ENCODE assay signal across 8 cellular contexts in genomic region chr13:44921931-44922758, GRCh38.
DNase-seq lines count a peak whose midpoint lies in the region; ATAC-seq and TF ChIP-seq lines count a peak whose summit lies in the region.

No MANE protein-coding gene starts in this region.

- no peaks in the 10 kb centered on the region for H3K36me3 ChIP-seq in Caco-2 (ENCODE audit: control insufficient read depth, insufficient read depth, low read length)
- no peaks in the 10 kb centered on the region for H3K36me3 ChIP-seq in esophagus (ENCODE audit: control insufficient read depth in 2 of 2, insufficient read depth in 2 of 2, low read length in 1 of 2)
- H3K36me3 ChIP-seq in osteoblast (ENCODE audit: insufficient read depth, low read length): no peaks in the 10 kb centered on the region
- H3K36me3 ChIP-seq in naive thymus-derived CD4-positive, alpha-beta T cell (ENCODE audit: control insufficient read depth in 2 of 3, insufficient read depth in 3 of 3, low read length in 3 of 3): no peaks in the 10 kb centered on the region

- H3K79me2 ChIP-seq in osteoblast (ENCODE audit: insufficient read depth, low read length): no peaks in the 10 kb centered on the region

- WGBS in esophagus, 2 donors: 14 to 19% methylated on average over 2 of the region's 2 CpGs

- H3K9me3 Mint-ChIP-seq in Caco-2 (ENCODE audit: unreplicated experiment): no peaks in the 10 kb centered on the region
- no peaks in the 10 kb centered on the region for H3K9me3 Mint-ChIP-seq in naive thymus-derived CD4-positive, alpha-beta T cell

- DNase-seq in Caco-2 (peak; percentile 13 to 40), NCI-H446 treated with DMSO at 0.1 percent for 48 hours (lab: John Stamatoyannopoulos, UW) (peak; percentile 70), osteoblast (ENCODE audit: insufficient read length, low spot score, missing footprints) (peak; percentile 85), retina (no peak), NCI-H2227 (lab: John Stamatoyannopoulos, UW; ENCODE audit: unreplicated experiment) (no peak)
- no peak for DNase-seq in naive thymus-derived CD4-positive, alpha-beta T cell
- no peak for DNase-seq in stimulated activated naive CD8-positive, alpha-beta T cell treated with anti-CD3 and anti-CD28 coated beads, Interleukin-15, Interleukin-2, amounts not matched to agents 100 U/mL and 50 U/mL, for 24 hours

- no peaks in the 10 kb centered on the region for H4K20me1 ChIP-seq in osteoblast (ENCODE audit: insufficient read depth, low read length)

- H3K4me1 ChIP-seq in Caco-2: peaks cover 7% of the 10 kb centered on the region; the same call in 1 of the 2 replicates
- H3K4me1 ChIP-seq in esophagus (ENCODE audit: control insufficient read depth in 2 of 2, insufficient read depth in 2 of 2, low read length in 1 of 2): peaks cover 0 to 6% of the 10 kb centered on the region in 2 donors
- H3K4me1 ChIP-seq in osteoblast (ENCODE audit: insufficient read depth, low read length): peaks cover 31% of the 10 kb centered on the region
- H3K4me1 ChIP-seq in naive thymus-derived CD4-positive, alpha-beta T cell (ENCODE audit: control insufficient read depth in 2 of 2, insufficient read depth in 2 of 2, low read length in 2 of 2): peaks cover 5 to 9% of the 10 kb centered on the region in 2 donors

- peak overlapping the region; percentile 11 for H2AFZ ChIP-seq in osteoblast (ENCODE audit: low read length)

- POLR2A ChIA-PET in Caco-2 (lab: Charles Lee): no interaction called here
- POLR2A ChIA-PET in naive thymus-derived CD4-positive, alpha-beta T cell (lab: Charles Lee): interaction anchor here (0.6 kb wide), 1 partner anchor 649 kb away, joined by 3 read pairs; no protein-coding TSS in a partner anchor

- H3K27ac ChIP-seq in esophagus (ENCODE audit: low read depth in 2 of 2, low read length in 1 of 2) (peak overlapping the region; percentile 88 to 94), osteoblast (ENCODE audit: low read depth, low read length) (peak overlapping the region; percentile 83)
- no peak overlapping the region for H3K27ac ChIP-seq in naive thymus-derived CD4-positive, alpha-beta T cell (ENCODE audit: low read depth, low read length)

- H3K27me3 ChIP-seq in Caco-2 (replicated peaks; ENCODE audit: control insufficient read depth, insufficient read depth, low read length) (no peaks in the 10 kb centered on the region), esophagus (ENCODE audit: control insufficient read depth in 1 of 2, insufficient read depth in 2 of 2, low read length in 2 of 2) (no peaks in the 10 kb centered on the region), osteoblast (ENCODE audit: insufficient read depth, low read length) (peaks cover 2% of the 10 kb centered on the region)
- no peaks in the 10 kb centered on the region for H3K27me3 ChIP-seq in naive thymus-derived CD4-positive, alpha-beta T cell (ENCODE audit: control insufficient read depth in 2 of 2, insufficient read depth in 2 of 2, low read length in 2 of 2)

- H3K9me3 ChIP-seq in Caco-2 (no peaks in the 10 kb centered on the region), esophagus (ENCODE audit: control insufficient read depth in 2 of 2, insufficient read depth in 1 of 2, low read depth in 1 of 2, low read length in 1 of 2) (no peaks in the 10 kb centered on the region), osteoblast (ENCODE audit: low read depth, low read length) (no peaks in the 10 kb centered on the region)
- H3K9me3 ChIP-seq in naive thymus-derived CD4-positive, alpha-beta T cell (ENCODE audit: control insufficient read depth in 2 of 3, low read length in 3 of 3): no peaks in the 10 kb centered on the region

- TF ChIP-seq CTCF in Caco-2 (IDR thresholded peaks at IDR 0.05; ENCODE audit: insufficient read depth in 1 of 2, low read depth in 1 of 2, low read length in 1 of 2, severe bottlenecking in 1 of 2, unreplicated experiment in 1 of 2) (no peak), osteoblast (IDR thresholded peaks at IDR 0.05; ENCODE audit: extremely low read depth, low read depth, low read length) (no peak)

- H3K27me3 Mint-ChIP-seq in Caco-2 (ENCODE audit: insufficient read depth, unreplicated experiment): no peaks in the 10 kb centered on the region
- peaks cover 4 to 18% (median 12%) of the 10 kb centered on the region in 5 donors for H3K27me3 Mint-ChIP-seq in naive thymus-derived CD4-positive, alpha-beta T cell

- H3K4me3 ChIP-seq in Caco-2 (ENCODE audit: low read depth, low read length): no peak overlapping the region
- H3K4me3 ChIP-seq in esophagus (ENCODE audit: low read depth in 1 of 2, low read length in 2 of 2): no peak overlapping the region
- no peak overlapping the region for H3K4me3 ChIP-seq in osteoblast (ENCODE audit: insufficient read depth, low read length)
- no peak overlapping the region for H3K4me3 ChIP-seq in naive thymus-derived CD4-positive, alpha-beta T cell (ENCODE audit: low read length)

- no peak overlapping the region for H3K27ac Mint-ChIP-seq in Caco-2 (ENCODE audit: unreplicated experiment)
- H3K27ac Mint-ChIP-seq in naive thymus-derived CD4-positive, alpha-beta T cell: peak overlapping the region in 3 of 9 donors; percentile 28 to 62 (median 46)

- H3K36me3 Mint-ChIP-seq in Caco-2 (ENCODE audit: insufficient read depth, unreplicated experiment): no peaks in the 10 kb centered on the region
- H3K36me3 Mint-ChIP-seq in naive thymus-derived CD4-positive, alpha-beta T cell: no peaks in the 10 kb centered on the region

- BruUV-seq in Caco-2 (replicated peaks; lab: Mats Ljungman, UMichigan): no TSS peak

- CTCF ChIA-PET in Caco-2 (lab: Charles Lee): no interaction called here
- CTCF ChIA-PET in naive thymus-derived CD4-positive, alpha-beta T cell (lab: Charles Lee): interaction anchor here (0.6 to 1.0 kb wide), 2 partner anchors 439 to 446 kb away, joined by 3 read pairs; no protein-coding TSS in a partner anchor

- no peaks in the 10 kb centered on the region for H3K4me1 Mint-ChIP-seq in Caco-2 (ENCODE audit: low read depth, unreplicated experiment)
- peaks cover 0 to 6% (median 0%) of the 10 kb centered on the region in 7 donors for H3K4me1 Mint-ChIP-seq in naive thymus-derived CD4-positive, alpha-beta T cell

- peak overlapping the region; percentile 30 for H3K4me2 ChIP-seq in osteoblast (ENCODE audit: insufficient read depth, low read length)

- ATAC-seq in naive thymus-derived CD4-positive, alpha-beta T cell: no peak
- no peak for ATAC-seq in stimulated activated naive CD8-positive, alpha-beta T cell treated with anti-CD3 and anti-CD28 coated beads, Interleukin-15, Interleukin-2, amounts not matched to agents 100 U/mL and 50 U/mL, for 24 hours

- no peak overlapping the region for H3K4me3 Mint-ChIP-seq in Caco-2 (ENCODE audit: unreplicated experiment)
- no peak overlapping the region for H3K4me3 Mint-ChIP-seq in naive thymus-derived CD4-positive, alpha-beta T cell

- intact Hi-C loops in Caco-2 (cut with micrococcal nuclease; ENCODE audit: unreplicated experiment): no loop called here
- intact Hi-C loops in naive thymus-derived CD4-positive, alpha-beta T cell (cut with micrococcal nuclease): no loop called here

Comparison
In these comparisons a context has a peak if more than half of its experiments do, and no peak if none do; other contexts are left out.
1. DNase-seq: peak in Caco-2 (2 of 2), NCI-H446 treated with DMSO at 0.1 percent for 48 hours (single experiment) and osteoblast (single experiment); none in naive thymus-derived CD4-positive, alpha-beta T cell (0 of 9), retina (single experiment), stimulated activated naive CD8-positive, alpha-beta T cell treated with anti-CD3 and anti-CD28 coated beads, Interleukin-15, Interleukin-2, amounts not matched to agents 100 U/mL and 50 U/mL, for 24 hours (single experiment) and NCI-H2227 (single experiment).